Comparison of ENCODE assay signal across 8 cellular contexts in genomic region chr17:8190506-8190905, GRCh38. TPM values are rescaled to one million over a fixed set of nuclear protein-coding genes. Genes with fewer than 3 reads are reported as not detected.
DNase-seq lines count a peak whose midpoint lies in the region; ATAC-seq and TF ChIP-seq lines count a peak whose summit lies in the region.

No MANE protein-coding gene starts in this region.

- H3K27me3 Mint-ChIP-seq in CD4-positive, alpha-beta T cell: no peaks in the 10 kb centered on the region
- H3K27me3 Mint-ChIP-seq in neural progenitor cell (ENCODE audit: insufficient read depth, low read depth): peaks cover 3% of the 10 kb centered on the region

- peaks cover 12% of the 10 kb centered on the region for H3K4me1 Mint-ChIP-seq in CD4-positive, alpha-beta T cell (ENCODE audit: low read depth)
- peaks cover 15% of the 10 kb centered on the region for H3K4me1 Mint-ChIP-seq in neural progenitor cell

- H3K9me3 Mint-ChIP-seq in CD4-positive, alpha-beta T cell: no peaks in the 10 kb centered on the region
- no peaks in the 10 kb centered on the region for H3K9me3 Mint-ChIP-seq in neural progenitor cell

- no peak overlapping the region for H3K27ac ChIP-seq in CD4-positive, alpha-beta T cell (ENCODE audit: low read depth, low read length)
- H3K27ac ChIP-seq in duodenal mucosa (ENCODE audit: low read depth, low read length): peak overlapping the region; percentile 20
- no peak overlapping the region for H3K27ac ChIP-seq in neural progenitor cell

- H3K9ac ChIP-seq in duodenal mucosa (ENCODE audit: low read depth in 1 of 2, low read length in 2 of 2) (peak overlapping the region; percentile 36 to 77), neural progenitor cell (no peak overlapping the region)

- H3K4me1 ChIP-seq in duodenal mucosa (ENCODE audit: control insufficient read depth in 1 of 2, insufficient read depth in 2 of 2, low read length in 2 of 2): peaks cover 29 to 39% of the 10 kb centered on the region in 2 donors
- H3K4me1 ChIP-seq in neural progenitor cell: peaks cover 10% of the 10 kb centered on the region

- H3K27ac Mint-ChIP-seq in CD4-positive, alpha-beta T cell: peak overlapping the region; percentile 85
- no peak overlapping the region for H3K27ac Mint-ChIP-seq in neural progenitor cell

- CTCF ChIA-PET in CD4-positive, alpha-beta T cell (lab: Charles Lee): interaction anchor here (1.0 to 2.0 kb wide), 4 partner anchors 10 to 110 kb away, joined by 3 to 5 read pairs (median 4); no protein-coding TSS in a partner anchor

- POLR2A ChIA-PET in CD4-positive, alpha-beta T cell (lab: Charles Lee): interaction anchor here (0.6 to 10.5 kb wide), 21 partner anchors 9 to 334 kb away, joined by 3 to 344 read pairs (median 6); partner anchors contain the start of genes ALOXE3, AURKB, CTC1 and HES7

- H3K4me2 ChIP-seq in neural progenitor cell: peak overlapping the region; percentile 68

- intact Hi-C loops in CD4-positive, alpha-beta T cell (cut with DNase I, micrococcal nuclease): loop anchor here (1.0 to 5.0 kb wide), 4 partner anchors 10 to 97 kb away; partner anchors contain the start of gene RANGRF (in 1 of the 2)

- no peaks in the 10 kb centered on the region for H3K79me2 ChIP-seq in neural progenitor cell (ENCODE audit: low read depth)

- peaks cover 15% of the 10 kb centered on the region for H4K20me1 ChIP-seq in neural progenitor cell (ENCODE audit: low read depth)

- no peaks in the 10 kb centered on the region for H3K27me3 ChIP-seq in CD4-positive, alpha-beta T cell (ENCODE audit: control insufficient read depth, insufficient read depth, low read length)
- H3K27me3 ChIP-seq in duodenal mucosa (ENCODE audit: control insufficient read depth in 1 of 2, insufficient read depth in 2 of 2, low read length in 2 of 2): no peaks in the 10 kb centered on the region
- H3K27me3 ChIP-seq in neural progenitor cell: peaks cover 21% of the 10 kb centered on the region

- H3K4me3 Mint-ChIP-seq in CD4-positive, alpha-beta T cell: no peak overlapping the region
- no peak overlapping the region for H3K4me3 Mint-ChIP-seq in neural progenitor cell

- no peak for TF ChIP-seq CTCF in CD4-positive, alpha-beta T cell (IDR thresholded peaks at IDR 0.05)
- TF ChIP-seq CTCF in NB4 (IDR thresholded peaks at IDR 0.05; ENCODE audit: low read depth, low read length) (no peak), neural progenitor cell (IDR thresholded peaks at IDR 0.05) (no peak)

- peak overlapping the region; percentile 19 for H2AFZ ChIP-seq in neural progenitor cell (replicated peaks)

- no peak for TF ChIP-seq POLR2A in NB4 (IDR thresholded peaks at IDR 0.05; ENCODE audit: extremely low read depth, insufficient read length)

- H3F3A ChIP-seq in neural progenitor cell (ENCODE audit: low read depth): peaks cover 47% of the 10 kb centered on the region

- ATAC-seq in CD4-positive, alpha-beta T cell (ENCODE audit: poor library complexity): no peak

- DNase-seq in CD4-positive, alpha-beta T cell: no peak
- DNase-seq in NB4 (ENCODE audit: low read depth): no peak
- no peak for DNase-seq in neural progenitor cell (ENCODE audit: low spot score)
- DNase-seq in SKM-1 treated with dmso at 0.1 percent for 144 hours (lab: John Stamatoyannopoulos, UW; ENCODE audit: unreplicated experiment): no peak
- DNase-seq in NK-92 treated with Interleukin-12 subunit alpha and Interleukin-12 subunit beta, amount 100 ng/mL, for 24 hours (lab: John Stamatoyannopoulos, UW): no peak
- DNase-seq in HCEC 1CT: no peak
- DNase-seq in NCI-H2029 treated with DMSO at 0.1 percent for 48 hours (lab: John Stamatoyannopoulos, UW): no peak

- no peaks in the 10 kb centered on the region for H3K9me3 ChIP-seq in CD4-positive, alpha-beta T cell (ENCODE audit: control insufficient read depth, low read length)
- no peaks in the 10 kb centered on the region for H3K9me3 ChIP-seq in duodenal mucosa (ENCODE audit: control insufficient read depth in 1 of 2, low read length in 2 of 2)
- no peaks in the 10 kb centered on the region for H3K9me3 ChIP-seq in neural progenitor cell (ENCODE audit: low read depth)

- H3K36me3 ChIP-seq in duodenal mucosa (ENCODE audit: control insufficient read depth in 1 of 2, insufficient read depth in 2 of 2, low read length in 2 of 2) (no peaks in the 10 kb centered on the region), neural progenitor cell (no peaks in the 10 kb centered on the region)

- H3K36me3 Mint-ChIP-seq in CD4-positive, alpha-beta T cell (ENCODE audit: low read depth): peaks cover 3% of the 10 kb centered on the region
- no peaks in the 10 kb centered on the region for H3K36me3 Mint-ChIP-seq in neural progenitor cell

- H3K4me3 ChIP-seq in NB4 (ENCODE audit: low read depth, low read length): peak overlapping the region; percentile 4
- H3K4me3 ChIP-seq in duodenal mucosa (ENCODE audit: low read depth in 1 of 2, low read length in 2 of 2): peak overlapping the region; percentile 10 to 48
- peak overlapping the region; percentile 75 for H3K4me3 ChIP-seq in neural progenitor cell

RNA-seq across cellular contexts. Expression of gene BORCS6, which starts 0.5 kb away (rescaled TPM):
- total RNA-seq in CD4-positive, alpha-beta T cell: 1 to 10 TPM; 6.1 to 6.4 TPM
- total RNA-seq in neural progenitor cell (ENCODE audit: low replicate concordance): 0.71 and 4.1 TPM in 2 replicates

RNA-seq across cellular contexts. Expression of gene TMEM107, which starts 14.3 kb away (rescaled TPM):
- 10 to 100 TPM; 12.2 to 12.9 TPM for total RNA-seq in CD4-positive, alpha-beta T cell
- total RNA-seq in neural progenitor cell (ENCODE audit: low replicate concordance): 26.0 and 45.5 TPM in 2 replicates

RNA-seq across cellular contexts. Expression of gene AURKB, which starts 19.9 kb away (rescaled TPM):
- 1 to 10 TPM in 1 of 2 experiments, under 1 TPM in 1; 0.56 to 1.4 TPM for total RNA-seq in CD4-positive, alpha-beta T cell
- 149 and 156 TPM in 2 replicates for total RNA-seq in neural progenitor cell (ENCODE audit: low replicate concordance)

RNA-seq across cellular contexts. Expression of gene VAMP2, which starts 27.8 kb away (rescaled TPM):
- 100 to 1,000 TPM; 351 to 366 TPM for total RNA-seq in CD4-positive, alpha-beta T cell
- total RNA-seq in neural progenitor cell (ENCODE audit: low replicate concordance): 9.4 and 11.7 TPM in 2 replicates

RNA-seq across cellular contexts. Expression of gene PER1, which starts 38.3 kb away (rescaled TPM):
- total RNA-seq in CD4-positive, alpha-beta T cell: 1,000 to 10,000 TPM; 1,723 to 1,794 TPM
- 3.2 and 11.4 TPM in 2 replicates for total RNA-seq in neural progenitor cell (ENCODE audit: low replicate concordance)

Comparison
In these comparisons a context has a peak if more than half of its experiments do, and no peak if none do; other contexts are left out.
1. H3K4me3 ChIP-seq: peak in every context shown above with its lines; median percentile 75 in neural progenitor cell; 29 in duodenal mucosa; 4 in NB4.
2. RNA of gene AURKB, which starts 19.9 kb away (total RNA-seq): 149 to 156 TPM in neural progenitor cell; 0.56 to 1.4 TPM in CD4-positive, alpha-beta T cell; every median in the first group is over 10 times any median in the second.